In genomic region chr2:190159453-190159852, GRCh38 we compare ENCODE assay signal across 13 cellular contexts.
DNase-seq lines count a peak whose midpoint lies in the region; TF ChIP-seq lines count a peak whose summit lies in the region.
"Had no signal": no experiment of that assay in that cellular context is flagged by ENCODE, and none has a peak within 500 bp of the region (broad histone marks: within the 10 kb centered on the region; RNA-seq: fewer than 3 reads in every experiment).

No MANE protein-coding gene starts in this region.

- no peak overlapping the region for H3K4me2 ChIP-seq in neuronal stem cell (ENCODE audit: insufficient read depth, low read length, poor library complexity, severe bottlenecking)

- H3K36me3 ChIP-seq in adipocyte (ENCODE audit: control insufficient read depth, insufficient read depth, low read length, severe bottlenecking) (no peaks in the 10 kb centered on the region), neuronal stem cell (replicated peaks in 1 of 2; ENCODE audit: control insufficient read depth in 2 of 2, insufficient read depth in 2 of 2, low read length in 2 of 2) (no peaks in the 10 kb centered on the region)
- H3K36me3 ChIP-seq in CD8-positive, alpha-beta memory T cell (ENCODE audit: insufficient read depth, low read length), result no peaks in the 10 kb centered on the region
- H3K36me3 ChIP-seq: right lobe of liver, uterus had no signal

- no peaks in the 10 kb centered on the region for H3K36me3 Mint-ChIP-seq in CD8-positive, alpha-beta memory T cell
- H3K36me3 Mint-ChIP-seq: activated naive CD4-positive, alpha-beta T cell treated with anti-CD3 and anti-CD28 coated beads, Interleukin-2, amount 10 ng/mL, durations not matched to agents 7 days and 5 days had no signal

- H3K27ac Mint-ChIP-seq in CD8-positive, alpha-beta memory T cell, result no peak overlapping the region
- H3K27ac Mint-ChIP-seq: activated naive CD4-positive, alpha-beta T cell treated with anti-CD3 and anti-CD28 coated beads, Interleukin-2, amount 10 ng/mL, durations not matched to agents 7 days and 5 days had no signal

- H4K91ac ChIP-seq in neuronal stem cell (ENCODE audit: low read depth, low read length, poor library complexity), result no peak overlapping the region

- peak; percentile 35 for DNase-seq in AG09309 (ENCODE audit: low read depth)
- no peak for DNase-seq in adipocyte (ENCODE audit: low read depth)
- peak; percentile 98 for DNase-seq in fibroblast of the aortic adventitia (ENCODE audit: low read depth)
- DNase-seq in neuronal stem cell (ENCODE audit: low spot score), result no peak
- no peak for DNase-seq in CD8-positive, alpha-beta memory T cell
- DNase-seq in cortex of kidney (lab: John Stamatoyannopoulos, UW), result no peak
- DNase-seq in HPDE6-E6E7 (ENCODE audit: extremely low spot score), result no peak
- DNase-seq in activated T-cell treated with anti-CD3 and anti-CD28 coated beads for 4 hours, result no peak
- DNase-seq: activated naive CD4-positive, alpha-beta T cell treated with anti-CD3 and anti-CD28 coated beads, Interleukin-2, amount 10 ng/mL, durations not matched to agents 7 days and 5 days; NCI-H2081 treated with DMSO at 0.1 percent for 48 hours; PC-3; right lobe of liver had no signal

- no peak overlapping the region for H2AK5ac ChIP-seq in neuronal stem cell (ENCODE audit: low read depth, low read length)

- no peak overlapping the region for H3K27ac ChIP-seq in neuronal stem cell (replicated peaks; ENCODE audit: low read length)
- H3K27ac ChIP-seq in CD8-positive, alpha-beta memory T cell (ENCODE audit: low read depth, low read length), result no peak overlapping the region
- H3K27ac ChIP-seq: right lobe of liver, uterus had no signal

- no CpG with 5 or more reads among the region's 3 CpGs for WGBS in neuronal stem cell (ENCODE audit: extremely low coverage in 2 of 2, insufficient read length in 2 of 2, insufficient replicate concordance in 1 of 2), 2 donors

- H3K4me1 Mint-ChIP-seq in CD8-positive, alpha-beta memory T cell, result no peaks in the 10 kb centered on the region
- H3K4me1 Mint-ChIP-seq: activated naive CD4-positive, alpha-beta T cell treated with anti-CD3 and anti-CD28 coated beads, Interleukin-2, amount 10 ng/mL, durations not matched to agents 7 days and 5 days had no signal

- H3K4me1 ChIP-seq in adipocyte (ENCODE audit: control insufficient read depth, insufficient read depth, low read length) (peaks cover 33% of the 10 kb centered on the region), neuronal stem cell (ENCODE audit: control insufficient read depth in 2 of 2, insufficient read depth in 1 of 2, low read depth in 1 of 2, low read length in 2 of 2) (peaks cover 0 to 3% of the 10 kb centered on the region in 2 donors)
- no peaks in the 10 kb centered on the region for H3K4me1 ChIP-seq in CD8-positive, alpha-beta memory T cell (ENCODE audit: insufficient read depth, low read length)
- H3K4me1 ChIP-seq: right lobe of liver, uterus had no signal

- no peak overlapping the region for H2BK15ac ChIP-seq in neuronal stem cell (ENCODE audit: low read length)

- H3K27me3 ChIP-seq in adipocyte (replicated peaks; ENCODE audit: control insufficient read depth, insufficient read depth, low read length), result no peaks in the 10 kb centered on the region
- H3K27me3 ChIP-seq in neuronal stem cell (ENCODE audit: control insufficient read depth in 3 of 3, insufficient read depth in 3 of 3, low read depth in 1 of 3, low read length in 3 of 3), result no peaks in the 10 kb centered on the region
- H3K27me3 ChIP-seq in CD8-positive, alpha-beta memory T cell (ENCODE audit: insufficient read depth, low read length, poor library complexity, severe bottlenecking), result no peaks in the 10 kb centered on the region
- H3K27me3 ChIP-seq: right lobe of liver, uterus had no signal

- CTCF ChIA-PET in CD8-positive, alpha-beta memory T cell (lab: Charles Lee), result no interaction called here

- no peak overlapping the region for H3K14ac ChIP-seq in neuronal stem cell (ENCODE audit: low read length)

- peak overlapping the region; percentile 49 for H2AFZ ChIP-seq in neuronal stem cell (ENCODE audit: low read length)

- no peak for TF ChIP-seq CTCF in AG09309 (IDR thresholded peaks at IDR 0.05; ENCODE audit: control insufficient read depth, insufficient read depth, low read depth, low read length, missing control alignments)
- no peak for TF ChIP-seq CTCF in fibroblast of the aortic adventitia (IDR thresholded peaks at IDR 0.05; ENCODE audit: insufficient read depth, low read length)

- H3K4me3 ChIP-seq in AG09309 (ENCODE audit: control insufficient read depth, low read depth, low read length), result no peak overlapping the region
- H3K4me3 ChIP-seq in adipocyte (ENCODE audit: low read length), result peak overlapping the region; percentile 66
- H3K4me3 ChIP-seq in fibroblast of the aortic adventitia (ENCODE audit: low read depth, low read length), result no peak overlapping the region
- no peak overlapping the region for H3K4me3 ChIP-seq in neuronal stem cell (ENCODE audit: low read length in 2 of 2)
- no peak overlapping the region for H3K4me3 ChIP-seq in CD8-positive, alpha-beta memory T cell (ENCODE audit: low read length)
- H3K4me3 ChIP-seq: right lobe of liver, uterus had no signal

- POLR2A ChIA-PET in CD8-positive, alpha-beta memory T cell (lab: Charles Lee), result no interaction called here

- no peaks in the 10 kb centered on the region for H3K9me3 Mint-ChIP-seq in CD8-positive, alpha-beta memory T cell
- H3K9me3 Mint-ChIP-seq: activated naive CD4-positive, alpha-beta T cell treated with anti-CD3 and anti-CD28 coated beads, Interleukin-2, amount 10 ng/mL, durations not matched to agents 7 days and 5 days had no signal

- H3K4me3 Mint-ChIP-seq in CD8-positive, alpha-beta memory T cell, result no peak overlapping the region
- H3K4me3 Mint-ChIP-seq: activated naive CD4-positive, alpha-beta T cell treated with anti-CD3 and anti-CD28 coated beads, Interleukin-2, amount 10 ng/mL, durations not matched to agents 7 days and 5 days had no signal

- no peaks in the 10 kb centered on the region for H3K79me1 ChIP-seq in neuronal stem cell (ENCODE audit: low read depth, low read length)

- H2BK5ac ChIP-seq in neuronal stem cell (ENCODE audit: low read length), result no peak overlapping the region

- peak overlapping the region; percentile 78 for H3K9ac ChIP-seq in adipocyte (ENCODE audit: low read length)
- H3K9ac ChIP-seq in neuronal stem cell (ENCODE audit: low read depth, low read length, poor library complexity), result no peak overlapping the region

- no peak overlapping the region for H2BK12ac ChIP-seq in neuronal stem cell (ENCODE audit: low read length)

- no peak overlapping the region for H3K4ac ChIP-seq in neuronal stem cell (ENCODE audit: low read length)

- H3K18ac ChIP-seq in neuronal stem cell (ENCODE audit: low read length), result peak overlapping the region; percentile 35

- H3K23ac ChIP-seq in neuronal stem cell (ENCODE audit: low read depth, low read length, poor library complexity), result no peak overlapping the region

- H4K8ac ChIP-seq in neuronal stem cell (ENCODE audit: low read depth, low read length), result no peak overlapping the region

- H3K9me3 ChIP-seq in adipocyte (ENCODE audit: control insufficient read depth, low read length) (no peaks in the 10 kb centered on the region), neuronal stem cell (replicated peaks in 1 of 2; ENCODE audit: control insufficient read depth in 2 of 2, insufficient read depth in 1 of 2, low read depth in 1 of 2, low read length in 2 of 2) (no peaks in the 10 kb centered on the region)
- H3K9me3 ChIP-seq in CD8-positive, alpha-beta memory T cell (ENCODE audit: low read length), result no peaks in the 10 kb centered on the region
- H3K9me3 ChIP-seq: right lobe of liver, uterus had no signal

- H3K27me3 Mint-ChIP-seq in CD8-positive, alpha-beta memory T cell, result peaks cover 1 to 4% of the 10 kb centered on the region in 2 donors
- H3K27me3 Mint-ChIP-seq: activated naive CD4-positive, alpha-beta T cell treated with anti-CD3 and anti-CD28 coated beads, Interleukin-2, amount 10 ng/mL, durations not matched to agents 7 days and 5 days had no signal

- no peak overlapping the region for H2BK120ac ChIP-seq in neuronal stem cell (ENCODE audit: low read depth, low read length)

Comparison
In these comparisons a context has a peak if more than half of its experiments do, and no peak if none do; other contexts are left out.
1. DNase-seq: peak in AG09309 (single experiment) and fibroblast of the aortic adventitia (single experiment); none in adipocyte (single experiment), neuronal stem cell (single experiment), CD8-positive, alpha-beta memory T cell (0 of 5), cortex of kidney (single experiment), HPDE6-E6E7 (single experiment) and activated T-cell treated with anti-CD3 and anti-CD28 coated beads for 4 hours (single experiment).